In the genomic region with DNA sequence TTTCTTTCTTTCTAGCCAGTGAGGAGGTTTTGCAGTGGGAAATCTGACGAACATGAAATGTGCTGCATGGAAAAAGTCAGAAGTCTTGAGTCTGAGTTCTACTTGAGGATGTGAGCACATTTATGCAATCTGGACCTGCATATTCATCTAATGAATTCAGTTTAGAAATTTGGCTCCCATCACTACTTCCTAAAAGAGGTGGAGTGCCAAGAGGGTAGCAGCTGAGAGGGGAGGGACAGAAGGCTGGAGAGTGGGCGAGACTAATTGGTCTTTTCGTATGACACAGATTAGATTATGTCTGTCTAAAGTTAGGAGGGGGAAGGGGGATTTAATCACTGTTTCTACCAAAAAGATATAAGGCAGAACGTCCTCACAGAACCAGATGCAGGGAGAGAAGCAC, we compare ENCODE assay signal across 15 cellular contexts.
"Had no signal": no experiment of that assay in that cellular context is flagged by ENCODE, and none has a peak within 500 bp of the region (broad histone marks: within the 10 kb centered on the region; RNA-seq: fewer than 3 reads in every experiment).

No MANE protein-coding gene starts in this region.

- H3K27ac ChIP-seq: colonic mucosa, tibial nerve, vagina, WERI-Rb-1 had no signal

- DNase-seq: activated CD4-positive, alpha-beta T cell treated with anti-CD3 and anti-CD28 coated beads for 36 hours; activated CD8-positive, alpha-beta memory T cell treated with anti-CD3 and anti-CD28 coated beads, Interleukin-2, amount 50 U/mL, for 48 hours; activated CD8-positive, alpha-beta T cell treated with anti-CD3 and anti-CD28 coated beads, Interleukin-2, amount 10 ng/mL, durations not matched to agents 7 days and 5 days; activated naive CD8-positive, alpha-beta T cell treated with anti-CD3 and anti-CD28 coated beads, Interleukin-2, amount 10 ng/mL, durations not matched to agents 7 days and 5 days; aorta; caudate nucleus; colonic mucosa; glutamatergic neuron; mesenchymal stem cell; T-cell; WERI-Rb-1 had no signal

- ATAC-seq: activated CD4-positive, alpha-beta T cell treated with anti-CD3 and anti-CD28 coated beads for 36 hours; activated CD8-positive, alpha-beta T cell treated with anti-CD3 and anti-CD28 coated beads, Interleukin-2, amount 10 ng/mL, durations not matched to agents 7 days and 5 days; T-cell had no signal

- H3K36me3 Mint-ChIP-seq: activated naive CD8-positive, alpha-beta T cell treated with anti-CD3 and anti-CD28 coated beads, Interleukin-2, amount 10 ng/mL, durations not matched to agents 7 days and 5 days; T-cell had no signal

- H3K4me1 ChIP-seq: colonic mucosa, tibial nerve, vagina had no signal

- H3K27me3 ChIP-seq: colonic mucosa, tibial nerve, vagina had no signal

- H3K4me3 ChIP-seq: colonic mucosa, smooth muscle cell, tibial nerve, vagina had no signal

- H3K9me3 ChIP-seq: colonic mucosa, vagina had no signal

- H3K27me3 Mint-ChIP-seq: activated CD4-positive, alpha-beta T cell treated with anti-CD3 and anti-CD28 coated beads for 36 hours; activated naive CD8-positive, alpha-beta T cell treated with anti-CD3 and anti-CD28 coated beads, Interleukin-2, amount 10 ng/mL, durations not matched to agents 7 days and 5 days; T-cell had no signal

- H3K4me2 ChIP-seq: smooth muscle cell had no signal

- H3K27ac Mint-ChIP-seq: activated CD4-positive, alpha-beta T cell treated with anti-CD3 and anti-CD28 coated beads for 36 hours; activated CD8-positive, alpha-beta T cell treated with anti-CD3 and anti-CD28 coated beads, Interleukin-2, amount 10 ng/mL, durations not matched to agents 7 days and 5 days; activated naive CD8-positive, alpha-beta T cell treated with anti-CD3 and anti-CD28 coated beads, Interleukin-2, amount 10 ng/mL, durations not matched to agents 7 days and 5 days; T-cell had no signal

- H3K4me3 Mint-ChIP-seq: activated CD4-positive, alpha-beta T cell treated with anti-CD3 and anti-CD28 coated beads for 36 hours; activated CD8-positive, alpha-beta T cell treated with anti-CD3 and anti-CD28 coated beads, Interleukin-2, amount 10 ng/mL, durations not matched to agents 7 days and 5 days; activated naive CD8-positive, alpha-beta T cell treated with anti-CD3 and anti-CD28 coated beads, Interleukin-2, amount 10 ng/mL, durations not matched to agents 7 days and 5 days; neural crest cell; T-cell had no signal

- H3K4me1 Mint-ChIP-seq: activated CD4-positive, alpha-beta T cell treated with anti-CD3 and anti-CD28 coated beads for 36 hours; activated naive CD8-positive, alpha-beta T cell treated with anti-CD3 and anti-CD28 coated beads, Interleukin-2, amount 10 ng/mL, durations not matched to agents 7 days and 5 days; neural crest cell; T-cell had no signal

- H3K36me3 ChIP-seq: colonic mucosa, tibial nerve, vagina, WERI-Rb-1 had no signal

- H3K9me3 Mint-ChIP-seq: activated naive CD8-positive, alpha-beta T cell treated with anti-CD3 and anti-CD28 coated beads, Interleukin-2, amount 10 ng/mL, durations not matched to agents 7 days and 5 days; neural crest cell; T-cell had no signal
